In the genomic region with DNA sequence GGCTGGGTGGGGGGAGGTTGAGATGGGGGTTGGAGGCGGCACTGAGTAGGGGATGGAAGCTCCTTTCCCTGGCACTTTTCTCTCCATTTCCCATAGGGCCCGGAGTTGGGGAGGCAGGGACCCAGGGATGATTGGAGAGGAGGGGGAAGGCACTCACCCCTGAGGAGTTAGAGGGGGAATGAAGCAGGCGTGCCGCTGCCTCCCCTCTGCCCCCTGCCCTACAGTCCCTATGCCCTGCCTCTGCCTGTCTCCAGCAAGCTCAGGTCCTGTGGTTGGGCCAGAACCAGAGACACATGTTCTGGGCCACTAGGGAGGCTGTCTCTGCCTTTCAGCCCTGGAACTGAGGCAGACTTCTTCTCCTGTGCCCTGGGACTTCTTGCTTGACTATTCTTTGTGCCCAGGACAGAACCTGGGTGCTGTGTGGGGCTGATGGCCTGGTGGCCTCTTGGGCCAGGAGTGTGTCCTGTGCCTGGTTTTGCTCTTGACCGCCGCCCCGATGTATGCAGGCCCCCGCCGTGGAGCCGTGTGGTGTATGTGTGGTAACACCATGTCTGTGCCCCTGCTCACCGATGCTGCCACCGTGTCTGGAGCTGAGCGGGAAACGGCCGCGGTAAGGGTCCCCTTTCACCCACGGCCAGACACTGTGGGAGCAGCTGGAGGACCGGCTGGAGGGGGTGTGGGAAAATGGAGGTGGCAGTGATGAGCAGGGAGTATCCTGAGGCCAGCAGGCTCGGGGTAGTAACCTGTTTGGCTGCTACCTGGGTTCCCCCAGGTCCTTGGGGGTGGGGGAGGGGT, we compare ENCODE assay signal across 9 cellular contexts. TPM values are rescaled to one million over a fixed set of nuclear protein-coding genes. Genes with fewer than 3 reads are reported as not detected.
DNase-seq lines count a peak whose midpoint lies in the region; ATAC-seq and TF ChIP-seq lines count a peak whose summit lies in the region.
"Had no signal": no experiment of that assay in that cellular context is flagged by ENCODE, and none has a peak within 500 bp of the region (broad histone marks: within the 10 kb centered on the region; RNA-seq: fewer than 3 reads in every experiment).

No MANE protein-coding gene starts in this region.

- no peaks in the 10 kb centered on the region for H4K20me1 ChIP-seq in DOHH2 (ENCODE audit: control insufficient read depth, insufficient read depth, low read depth, low read length)
- no peaks in the 10 kb centered on the region for H4K20me1 ChIP-seq in PC-9 (ENCODE audit: insufficient read depth)

- no peak for ATAC-seq in GM21515 (IDR thresholded peaks at IDR 0.05; ENCODE audit: unreplicated experiment)

- POLR2A ChIA-PET in PC-9 (lab: Charles Lee; ENCODE audit: unreplicated experiment) = interaction anchor here (0.6 kb wide), 1 partner anchor 12 kb away, joined by 3 read pairs; no protein-coding TSS in a partner anchor

- peaks cover 13% of the 10 kb centered on the region for H3F3A ChIP-seq in DOHH2 (ENCODE audit: control insufficient read depth, insufficient read depth)
- peaks cover 27% of the 10 kb centered on the region for H3F3A ChIP-seq in PC-9 (ENCODE audit: insufficient read depth, low read depth)

- no peak overlapping the region for H2AFZ ChIP-seq in PC-9
- no peak overlapping the region for H2AFZ ChIP-seq in parathyroid adenoma

- intact Hi-C loops in PC-9 (cut with micrococcal nuclease; ENCODE audit: unreplicated experiment) = no loop called here
- intact Hi-C loops in testis (cut with DNase I; ENCODE audit: low total_unique reads) = no loop called here

- no TSS peak for BruUV-seq in PC-9 (replicated peaks; lab: Mats Ljungman, UMichigan)

- H3K9me3 ChIP-seq in DOHH2 (ENCODE audit: control insufficient read depth, insufficient read depth, low read length) (no peaks in the 10 kb centered on the region), PC-9 (ENCODE audit: insufficient read depth, low read depth) (no peaks in the 10 kb centered on the region), esophagus (ENCODE audit: control insufficient read depth in 2 of 2, insufficient read depth in 1 of 2, low read depth in 1 of 2, low read length in 1 of 2) (no peaks in the 10 kb centered on the region), parathyroid adenoma (ENCODE audit: control insufficient read depth, low read length) (no peaks in the 10 kb centered on the region), testis (no peaks in the 10 kb centered on the region)

- CTCF ChIA-PET in PC-9 (lab: Charles Lee) = interaction anchor here (0.6 to 1.1 kb wide), 3 partner anchors 12 to 279 kb away, joined by 3 to 7 read pairs (median 3); no protein-coding TSS in a partner anchor

- H3K9me2 ChIP-seq in DOHH2 (replicated peaks; ENCODE audit: control insufficient read depth, low read length) (no peaks in the 10 kb centered on the region), PC-9 (ENCODE audit: insufficient read depth) (no peaks in the 10 kb centered on the region)

- no peak for DNase-seq in PC-9
- DNase-seq in testis = no peak
- DNase-seq in RKO (ENCODE audit: low spot score) = no peak
- DNase-seq in cerebellar cortex (ENCODE audit: low spot score) = no peak
- DNase-seq: NCI-H524 had no signal

- H3K27me3 ChIP-seq in DOHH2 (ENCODE audit: control insufficient read depth, low read length) (no peaks in the 10 kb centered on the region), PC-9 (ENCODE audit: insufficient read depth, low read depth) (no peaks in the 10 kb centered on the region), esophagus (ENCODE audit: control insufficient read depth in 1 of 2, insufficient read depth in 2 of 2, low read length in 2 of 2) (no peaks in the 10 kb centered on the region), parathyroid adenoma (ENCODE audit: control insufficient read depth, insufficient read depth, low read length) (no peaks in the 10 kb centered on the region), testis (no peaks in the 10 kb centered on the region)

- TF ChIP-seq CTCF in DOHH2 (IDR thresholded peaks at IDR 0.05; ENCODE audit: low read depth, low read length, poor library complexity, severe bottlenecking) = no peak
- TF ChIP-seq CTCF in PC-9 (conservative IDR thresholded peaks at IDR 0.05) = no peak
- no peak for TF ChIP-seq CTCF in parathyroid adenoma (IDR thresholded peaks at IDR 0.05)
- TF ChIP-seq CTCF in testis (IDR thresholded peaks at IDR 0.05) = no peak

- H3K4me3 ChIP-seq in DOHH2 (ENCODE audit: low read length) (peak overlapping the region; percentile 78), PC-9 (peak overlapping the region; percentile 88; the same call in 1 of the 2 replicates), esophagus (ENCODE audit: low read depth in 1 of 2, low read length in 2 of 2) (peak overlapping the region; percentile 53 to 88), parathyroid adenoma (ENCODE audit: low read depth, low read length) (peak overlapping the region; percentile 86), testis (no peak overlapping the region)

- H3K4me1 ChIP-seq in DOHH2 (ENCODE audit: control insufficient read depth, low read length) (peaks cover 18% of the 10 kb centered on the region), PC-9 (replicated peaks; ENCODE audit: insufficient read depth) (peaks cover 15% of the 10 kb centered on the region), esophagus (ENCODE audit: control insufficient read depth in 2 of 2, insufficient read depth in 2 of 2, low read length in 1 of 2) (peaks cover 7 to 18% of the 10 kb centered on the region in 2 donors), parathyroid adenoma (peaks cover 2% of the 10 kb centered on the region), testis (peaks cover 12% of the 10 kb centered on the region)

- H3K27ac ChIP-seq in DOHH2 (ENCODE audit: low read depth, low read length) = no peak overlapping the region
- no peak overlapping the region for H3K27ac ChIP-seq in PC-9
- H3K27ac ChIP-seq in esophagus (ENCODE audit: low read depth in 2 of 2, low read length in 1 of 2) = peak overlapping the region; percentile 80 to 92
- H3K27ac ChIP-seq in parathyroid adenoma = no peak overlapping the region
- no peak overlapping the region for H3K27ac ChIP-seq in testis

- 62 to 63% methylated on average over 17 to 19 of the region's 19 CpGs for WGBS in esophagus, 2 donors
- WGBS in testis, 2 donors = 15 to 59% methylated on average over 4 to 19 of the region's 19 CpGs

- H3K79me2 ChIP-seq in DOHH2 (ENCODE audit: control insufficient read depth, low read length) (peaks cover 28% of the 10 kb centered on the region), PC-9 (ENCODE audit: low read depth) (peaks cover 21% of the 10 kb centered on the region), parathyroid adenoma (peaks cover 3% of the 10 kb centered on the region)

- H3K4me2 ChIP-seq in DOHH2 (ENCODE audit: low read length) (peak overlapping the region; percentile 82), PC-9 (peak overlapping the region; percentile 87), parathyroid adenoma (ENCODE audit: low read length) (peak overlapping the region; percentile 93)

- H3K9ac ChIP-seq in parathyroid adenoma = no peak overlapping the region

- no peak for TF ChIP-seq POLR2A in testis (IDR thresholded peaks at IDR 0.05)

- H3K36me3 ChIP-seq in DOHH2 (ENCODE audit: control insufficient read depth, low read length) (peaks cover 30% of the 10 kb centered on the region), PC-9 (ENCODE audit: low read depth) (no peaks in the 10 kb centered on the region), esophagus (ENCODE audit: control insufficient read depth in 2 of 2, insufficient read depth in 2 of 2, low read length in 1 of 2) (peaks cover 6 to 29% of the 10 kb centered on the region in 2 donors), parathyroid adenoma (ENCODE audit: control insufficient read depth, insufficient read depth, low read length) (no peaks in the 10 kb centered on the region), testis (ENCODE audit: low read depth, missing control alignments) (no peaks in the 10 kb centered on the region)

RNA-seq across cellular contexts. Expression of gene LYPLA2, which starts 1.4 kb away (rescaled TPM):
- 90.1 and 94.9 TPM in 2 replicates for total RNA-seq in PC-9 (2021)
- 10 to 100 TPM; 44.4 to 63.7 TPM for polyA plus RNA-seq in esophagus
- 10 to 100 TPM; 46.5 to 47.8 TPM for total RNA-seq in testis
- polyA plus RNA-seq in testis (ENCODE audit: insufficient read depth, low read depth, low replicate concordance) = 36.1 TPM

RNA-seq across cellular contexts. Expression of gene GALE, which starts 8.2 kb away (rescaled TPM):
- 40.5 and 45.8 TPM in 2 replicates for total RNA-seq in PC-9 (2021)
- 100 to 1,000 TPM in 1 of 2 donors, 10 to 100 TPM in 1; 76.6 to 120 TPM for polyA plus RNA-seq in esophagus
- total RNA-seq in testis = 10 to 100 TPM; 23.2 to 26.1 TPM
- 18.7 TPM for polyA plus RNA-seq in testis (ENCODE audit: insufficient read depth, low read depth, low replicate concordance)

RNA-seq across cellular contexts. Expression of gene PITHD1, which starts 14.1 kb away (rescaled TPM):
- total RNA-seq in PC-9 (2021) = 38.5 and 39.7 TPM in 2 replicates
- polyA plus RNA-seq in esophagus = 10 to 100 TPM; 41.3 to 57.2 TPM
- total RNA-seq in testis = 10 to 100 TPM; 83.7 to 89.9 TPM
- 99.3 TPM for polyA plus RNA-seq in testis (ENCODE audit: insufficient read depth, low read depth, low replicate concordance)

RNA-seq across cellular contexts. Expression of gene HMGCL, which starts 32.9 kb away (rescaled TPM):
- total RNA-seq in PC-9 (2021) = 43.2 and 53.4 TPM in 2 replicates
- polyA plus RNA-seq in esophagus = 10 to 100 TPM; 16.8 to 27.4 TPM
- total RNA-seq in testis = 10 to 100 TPM; 48.2 to 54.3 TPM
- polyA plus RNA-seq in testis (ENCODE audit: insufficient read depth, low read depth, low replicate concordance) = 38.8 TPM

RNA-seq across cellular contexts. Expression of gene ELOA, which starts 49.1 kb away (rescaled TPM):
- total RNA-seq in PC-9 (2021) (26.2 and 26.4 TPM in 2 replicates), testis (10 to 100 TPM; 38.7 to 41.9 TPM)
- polyA plus RNA-seq in esophagus (10 to 100 TPM in 1 of 2 donors, 1 to 10 TPM in 1; 9.9 to 15.9 TPM), testis (ENCODE audit: insufficient read depth, low read depth, low replicate concordance) (51.3 TPM)

Comparison
In these comparisons a context has a peak if more than half of its experiments do, and no peak if none do; other contexts are left out.
1. H3K27ac ChIP-seq: peak in esophagus (2 of 2); none in DOHH2 (single experiment), PC-9 (single experiment), parathyroid adenoma (single experiment) and testis (0 of 2).
2. H3K4me3 ChIP-seq: peak in DOHH2 (single experiment), PC-9 (single experiment), esophagus (2 of 2) and parathyroid adenoma (single experiment); none in testis (0 of 2).
3. Peak in every context shown above with its lines, with median percentiles within 50 percentile points of each other: H3K4me2 ChIP-seq.